Comparison of ENCODE assay signal across 15 cellular contexts in genomic region chr6:33165581-33166258, GRCh38.
"Had no signal": no experiment of that assay in that cellular context is flagged by ENCODE, and none has a peak within 500 bp of the region (broad histone marks: within the 10 kb centered on the region; RNA-seq: fewer than 3 reads in every experiment).

No MANE protein-coding gene starts in this region.

- ATAC-seq: left ventricle myocardium superior, pancreas had no signal

- H3K4me3 Mint-ChIP-seq: activated B cell treated with CpG ODN at 0.5 μM for 24 hours; activated CD4-positive, alpha-beta T cell treated with anti-CD3 and anti-CD28 coated beads, Interleukin-2, amount 10 ng/mL, durations not matched to agents 24 days and 14 days; activated naive CD8-positive, alpha-beta T cell treated with anti-CD3 and anti-CD28 coated beads, Interleukin-2, amount 10 ng/mL, durations not matched to agents 7 days and 5 days; brain; central memory CD8-positive, alpha-beta T cell; neural crest cell had no signal

- H3K27me3 Mint-ChIP-seq: activated B cell treated with CpG ODN at 0.5 μM for 24 hours; activated CD4-positive, alpha-beta T cell treated with anti-CD3 and anti-CD28 coated beads, Interleukin-2, amount 10 ng/mL, durations not matched to agents 24 days and 14 days; brain had no signal

- H3K27ac Mint-ChIP-seq: activated B cell treated with CpG ODN at 0.5 μM for 24 hours; activated CD4-positive, alpha-beta T cell treated with anti-CD3 and anti-CD28 coated beads, Interleukin-2, amount 10 ng/mL, durations not matched to agents 24 days and 14 days; brain had no signal

- H3K36me3 Mint-ChIP-seq: activated naive CD8-positive, alpha-beta T cell treated with anti-CD3 and anti-CD28 coated beads, Interleukin-2, amount 10 ng/mL, durations not matched to agents 7 days and 5 days; brain had no signal

- H3K9me3 Mint-ChIP-seq: activated B cell treated with CpG ODN at 0.5 μM for 24 hours; activated CD4-positive, alpha-beta T cell treated with anti-CD3 and anti-CD28 coated beads, Interleukin-2, amount 10 ng/mL, durations not matched to agents 24 days and 14 days; activated naive CD8-positive, alpha-beta T cell treated with anti-CD3 and anti-CD28 coated beads, Interleukin-2, amount 10 ng/mL, durations not matched to agents 7 days and 5 days; brain; central memory CD8-positive, alpha-beta T cell; neural crest cell had no signal

- DNase-seq: activated B cell treated with CpG ODN at 0.5 μM for 24 hours; activated CD4-positive, alpha-beta T cell treated with anti-CD3 and anti-CD28 coated beads, Interleukin-2, amount 10 ng/mL, durations not matched to agents 24 days and 14 days; activated CD8-positive, alpha-beta memory T cell treated with anti-CD3 and anti-CD28 coated beads, Interleukin-2, amount 50 U/mL, for 48 hours; activated naive CD8-positive, alpha-beta T cell treated with anti-CD3 and anti-CD28 coated beads, Interleukin-2, amount 10 ng/mL, durations not matched to agents 7 days and 5 days; cortex of kidney; effector CD8-positive, alpha-beta T cell; foreskin melanocyte; kidney glomerular epithelial cell; left ventricle myocardium superior; mesenchymal stem cell; stimulated activated CD4-positive, alpha-beta T cell treated with anti-CD3 and anti-CD28 coated beads, Interleukin-1b, Interleukin-23, amount 100 ng/mL, for 48 hours had no signal
